In the genomic region with DNA sequence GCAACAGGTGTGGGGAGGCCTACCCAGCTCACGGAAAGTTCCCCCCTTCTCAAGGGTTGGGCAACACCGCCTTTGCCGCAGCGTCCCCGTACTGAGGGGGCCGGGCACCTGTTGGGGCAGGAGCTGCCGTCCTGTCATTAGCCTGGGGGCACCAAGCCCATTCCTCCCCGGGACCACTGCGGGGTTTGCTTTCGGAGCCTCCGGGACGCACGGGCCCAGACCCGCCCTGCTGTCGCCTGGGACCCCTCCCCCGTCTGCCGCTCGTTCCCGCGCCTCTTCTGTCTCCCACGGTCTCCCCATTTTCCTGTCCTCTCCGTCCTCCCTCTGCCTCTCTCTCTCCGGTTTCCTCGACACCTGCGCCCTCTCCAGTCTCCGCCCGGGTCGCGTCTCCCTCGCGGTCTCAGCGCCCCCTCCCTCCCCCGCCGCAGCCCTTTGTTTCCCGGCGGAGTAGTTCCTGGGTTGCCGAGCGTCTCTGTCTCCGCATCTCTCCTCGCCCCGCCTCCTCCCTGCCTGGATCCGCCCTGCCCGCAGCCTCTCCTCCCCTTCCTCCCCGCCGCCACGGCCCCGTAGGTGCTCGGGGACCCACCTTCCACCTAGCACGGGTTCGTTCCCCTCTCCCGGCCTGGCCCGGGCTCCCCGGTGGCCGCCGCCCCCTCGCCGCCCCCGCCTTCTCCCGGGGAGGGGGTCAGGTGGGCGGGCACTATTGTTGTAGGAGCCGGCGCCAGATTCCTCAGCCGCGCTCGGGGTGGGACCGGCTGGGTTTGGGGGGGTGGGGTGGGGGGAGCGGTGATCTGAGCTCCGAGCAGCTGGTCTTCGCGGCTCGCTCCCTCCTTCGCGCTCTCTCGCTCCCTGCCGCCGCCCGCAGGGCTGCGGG, we compare ENCODE assay signal across 8 cellular contexts. TPM values are rescaled to one million over a fixed set of nuclear protein-coding genes. Genes with fewer than 3 reads are reported as not detected.
DNase-seq lines count a peak whose midpoint lies in the region; ATAC-seq and TF ChIP-seq lines count a peak whose summit lies in the region.

A gene (plus strand): TSS at position 540 of the 874 bp plus-strand sequence. CDS start 434 bp downstream, outside the sequence.

- peaks cover 23% of the 10 kb centered on the region for H3K9me1 ChIP-seq in IMR-90 (ENCODE audit: insufficient read depth, low read length)

- peak within 1 kb of the TSS; percentile 42 for H3K27ac Mint-ChIP-seq in activated naive CD4-positive, alpha-beta T cell treated with anti-CD3 and anti-CD28 coated beads, Interleukin-2, amount 10 ng/mL, durations not matched to agents 7 days and 5 days

- peak within 1 kb of the TSS; percentile 77 for H3K23ac ChIP-seq in IMR-90 (ENCODE audit: low read depth, low read length)

- TF ChIP-seq CTCF in IMR-90 (conservative IDR thresholded peaks at IDR 0.05; ENCODE audit: low read depth, low read length) (no peak), parathyroid adenoma (IDR thresholded peaks at IDR 0.05) (no peak), tibial artery (IDR thresholded peaks at IDR 0.05) (no peak)

- no peak within 1 kb of the TSS; the same call in 1 of the 2 replicates for H3K18ac ChIP-seq in IMR-90 (ENCODE audit: low read depth, low read length)

- 0 out of 2 replicates have a peak within 1 kb of the TSS, but pooled peaks have one; percentile 3 for H4K5ac ChIP-seq in IMR-90 (ENCODE audit: low read depth, low read length)

- CTCF ChIA-PET in IMR-90 (lab: Yijun Ruan, JAX), result interaction anchor here (0.5 to 1.0 kb wide), 2 partner anchors 9 to 65 kb away, joined by 3 to 5 read pairs; no protein-coding TSS in a partner anchor
- CTCF ChIA-PET in activated naive CD4-positive, alpha-beta T cell treated with anti-CD3 and anti-CD28 coated beads, Interleukin-2, amount 10 ng/mL, durations not matched to agents 7 days and 5 days (lab: Charles Lee), result interaction anchor here (1.4 to 1.6 kb wide), 2 partner anchors 13 to 86 kb away, joined by 3 to 4 read pairs; a partner anchor contains a TSS

- no peak; the same call in 1 of the 2 replicates for TF ChIP-seq POLR2A in IMR-90 (IDR thresholded peaks at IDR 0.05; ENCODE audit: low read depth, low read length)

- dilution Hi-C loops in IMR-90 (cut with HindIII; ENCODE audit: low sequenced_read_pairs, unreplicated experiment), result no loop called here

- H4K91ac ChIP-seq in IMR-90 (ENCODE audit: insufficient read depth, low read depth, low read length), result peak within 1 kb of the TSS; percentile 86

- H2AK9ac ChIP-seq in IMR-90 (replicated peaks; ENCODE audit: low read depth, low read length, poor library complexity), result peak within 1 kb of the TSS; percentile 96

- peak within 1 kb of the TSS; percentile 85 for H3K4me2 ChIP-seq in IMR-90 (ENCODE audit: low read depth, low read length)
- peak within 1 kb of the TSS; percentile 95 for H3K4me2 ChIP-seq in parathyroid adenoma (ENCODE audit: low read length)

- peak within 1 kb of the TSS; percentile 86 for H3K4me3 Mint-ChIP-seq in activated naive CD4-positive, alpha-beta T cell treated with anti-CD3 and anti-CD28 coated beads, Interleukin-2, amount 10 ng/mL, durations not matched to agents 7 days and 5 days

- H3K9me3 ChIP-seq in IMR-90 (ENCODE audit: control insufficient read depth, insufficient read depth, low read length) (no peaks in the 10 kb centered on the region), SJSA1 (replicated peaks) (no peaks in the 10 kb centered on the region; the same call in 1 of the 2 replicates), parathyroid adenoma (ENCODE audit: control insufficient read depth, low read length) (no peaks in the 10 kb centered on the region), tibial artery (no peaks in the 10 kb centered on the region)

- H3K4ac ChIP-seq in IMR-90 (ENCODE audit: low read depth, low read length), result peak within 1 kb of the TSS; percentile 91

- H3K14ac ChIP-seq in IMR-90 (replicated peaks; ENCODE audit: low read depth, low read length), result peak within 1 kb of the TSS; percentile 55

- H3K56ac ChIP-seq in IMR-90 (ENCODE audit: extremely low read depth, insufficient read depth, low read length), result peak within 1 kb of the TSS; percentile 40

- no peak within 1 kb of the TSS for H2BK5ac ChIP-seq in IMR-90 (ENCODE audit: low read depth, low read length, poor library complexity, severe bottlenecking)

- POLR2A ChIA-PET in IMR-90 (lab: Charles Lee; ENCODE audit: unreplicated experiment), result interaction anchor here (0.8 kb wide), 1 partner anchor 9 kb away, joined by 3 read pairs; no protein-coding TSS in a partner anchor

- H3K27me3 Mint-ChIP-seq in activated naive CD4-positive, alpha-beta T cell treated with anti-CD3 and anti-CD28 coated beads, Interleukin-2, amount 10 ng/mL, durations not matched to agents 7 days and 5 days, result peaks cover 91% of the 10 kb centered on the region

- peak; percentile 77 for DNase-seq in G401 (ENCODE audit: low spot score)
- peak; percentile 43 for DNase-seq in IMR-90
- DNase-seq in SJSA1 (ENCODE audit: low read depth in 1 of 2, low spot score in 2 of 2), result peak; percentile 36 to 73
- peak; percentile 91 for DNase-seq in activated naive CD4-positive, alpha-beta T cell treated with anti-CD3 and anti-CD28 coated beads, Interleukin-2, amount 10 ng/mL, durations not matched to agents 7 days and 5 days
- DNase-seq in Right ventricle myocardium inferior (ENCODE audit: missing footprints), result peak; percentile 82
- DNase-seq in tibial artery, result peak; percentile 76 to 82

- peak within 1 kb of the TSS; percentile 89 for H2AK5ac ChIP-seq in IMR-90 (ENCODE audit: low read depth, low read length)

- peak within 1 kb of the TSS; percentile 55 for H3K27ac ChIP-seq in IMR-90 (ENCODE audit: insufficient read depth, low read length)
- H3K27ac ChIP-seq in SJSA1, result no peak within 1 kb of the TSS
- H3K27ac ChIP-seq in parathyroid adenoma, result no peak within 1 kb of the TSS
- H3K27ac ChIP-seq in tibial artery, result peak within 1 kb of the TSS; percentile 12 to 68

- H3K79me1 ChIP-seq in IMR-90 (ENCODE audit: low read depth in 1 of 2, low read length in 2 of 2), result peaks cover 57 to 88% of the 10 kb centered on the region in 2 experiments

- no peak for TF ChIP-seq RAD21 in IMR-90 (IDR thresholded peaks at IDR 0.05; ENCODE audit: low read length)

- H3K79me2 ChIP-seq in parathyroid adenoma, result no peaks in the 10 kb centered on the region

- peaks cover 2% of the 10 kb centered on the region; the same call in 1 of the 2 replicates for H3K36me3 ChIP-seq in IMR-90 (ENCODE audit: control insufficient read depth, insufficient read depth, low read length)
- no peaks in the 10 kb centered on the region for H3K36me3 ChIP-seq in SJSA1
- no peaks in the 10 kb centered on the region for H3K36me3 ChIP-seq in parathyroid adenoma (ENCODE audit: control insufficient read depth, insufficient read depth, low read length)
- H3K36me3 ChIP-seq in tibial artery, result peaks cover 0 to 1% (median 0%) of the 10 kb centered on the region in 3 donors

- H2BK20ac ChIP-seq in IMR-90 (ENCODE audit: low read depth, low read length), result no peak within 1 kb of the TSS

- peaks cover 44% of the 10 kb centered on the region for H3K4me1 Mint-ChIP-seq in activated naive CD4-positive, alpha-beta T cell treated with anti-CD3 and anti-CD28 coated beads, Interleukin-2, amount 10 ng/mL, durations not matched to agents 7 days and 5 days

- intact Hi-C loops in IMR-90 (cut with micrococcal nuclease) (no loop called here), Right ventricle myocardium inferior (cut with DNase I) (no loop called here), tibial artery (cut with DNase I; ENCODE audit: low total_unique reads) (no loop called here)

- H3K9me3 Mint-ChIP-seq in activated naive CD4-positive, alpha-beta T cell treated with anti-CD3 and anti-CD28 coated beads, Interleukin-2, amount 10 ng/mL, durations not matched to agents 7 days and 5 days, result no peaks in the 10 kb centered on the region

- WGBS in IMR-90 (ENCODE audit: extremely low coverage in 2 of 2, insufficient read length in 1 of 2), 2 experiments, result 0% methylated on average over 12 of the region's 78 CpGs; no CpG with 5 or more reads in 1 of the 2 experiments

- ATAC-seq in IMR-90 (ENCODE audit: low read depth) (peak; percentile 42), Right ventricle myocardium inferior (peak; percentile 20), HG02938 (IDR thresholded peaks at IDR 0.05; ENCODE audit: unreplicated experiment) (no peak)

- in situ Hi-C loops in G401 (cut with HindIII; ENCODE audit: low sequenced_read_pairs), result no loop called here
- in situ Hi-C loops in IMR-90 (cut with MboI; ENCODE audit: low sequenced_read_pairs), result no loop called here

- H3K36me3 Mint-ChIP-seq in activated naive CD4-positive, alpha-beta T cell treated with anti-CD3 and anti-CD28 coated beads, Interleukin-2, amount 10 ng/mL, durations not matched to agents 7 days and 5 days, result no peaks in the 10 kb centered on the region

- H4K8ac ChIP-seq in IMR-90 (ENCODE audit: low read depth in 2 of 2, low read length in 2 of 2), result peak within 1 kb of the TSS; percentile 71 to 82; a peak in 3 of 4 replicates

- no peak within 1 kb of the TSS for H2BK15ac ChIP-seq in IMR-90 (ENCODE audit: low read depth, low read length)

- H4K20me1 ChIP-seq in IMR-90 (ENCODE audit: insufficient read depth, low read length), result peaks cover 12% of the 10 kb centered on the region

- peak within 1 kb of the TSS; percentile 95 for H2AFZ ChIP-seq in IMR-90 (replicated peaks; ENCODE audit: low read length, poor library complexity)
- peak within 1 kb of the TSS; percentile 93 for H2AFZ ChIP-seq in parathyroid adenoma

- BruUV-seq in IMR-90 (replicated peaks; lab: Mats Ljungman, UMichigan), result no TSS peak

- peak within 1 kb of the TSS; percentile 33; the same call in 1 of the 2 replicates for H2BK120ac ChIP-seq in IMR-90 (ENCODE audit: low read depth, low read length)

- no peaks in the 10 kb centered on the region for H3K27me3 ChIP-seq in IMR-90 (ENCODE audit: control insufficient read depth, insufficient read depth, low read length)
- no peaks in the 10 kb centered on the region for H3K27me3 ChIP-seq in SJSA1 (replicated peaks)
- no peaks in the 10 kb centered on the region for H3K27me3 ChIP-seq in parathyroid adenoma (ENCODE audit: control insufficient read depth, insufficient read depth, low read length)
- H3K27me3 ChIP-seq in tibial artery, result no peaks in the 10 kb centered on the region

- H3K9ac ChIP-seq in IMR-90 (ENCODE audit: low read depth, low read length) (peak within 1 kb of the TSS; percentile 77), parathyroid adenoma (no peak within 1 kb of the TSS)

- H3K4me1 ChIP-seq in IMR-90 (ENCODE audit: control insufficient read depth, insufficient read depth, low read length) (peaks cover 20% of the 10 kb centered on the region), SJSA1 (replicated peaks) (peaks cover 20% of the 10 kb centered on the region), parathyroid adenoma (peaks cover 19% of the 10 kb centered on the region), tibial artery (peaks cover 0 to 36% (median 29%) of the 10 kb centered on the region in 4 donors)

- peak within 1 kb of the TSS; percentile 83 for H3K4me3 ChIP-seq in IMR-90 (ENCODE audit: insufficient read depth, low read depth, low read length)
- peak within 1 kb of the TSS; percentile 49 for H3K4me3 ChIP-seq in SJSA1
- H3K4me3 ChIP-seq in parathyroid adenoma (ENCODE audit: low read depth, low read length), result peak within 1 kb of the TSS; percentile 61
- peak within 1 kb of the TSS; percentile 55 to 76 for H3K4me3 ChIP-seq in tibial artery

RNA-seq across cellular contexts. Expression of the gene that starts here (rescaled TPM):
- 2.9 and 17.2 TPM in 2 replicates for total RNA-seq in G401 (2014; rRNA removed; shearing (Covaris generic))
- total RNA-seq in IMR-90 (2012; rRNA removed), result 15.3 and 18.1 TPM in 2 replicates
- 45.1 and 45.2 TPM in 2 replicates for polyA plus RNA-seq in IMR-90 (2012; rRNA removed)
- polyA plus RNA-seq in IMR-90 (2012; cell fraction: cytosol; rRNA removed), result 24.5 and 40.0 TPM in 2 replicates
- 227 and 302 TPM in 2 replicates for polyA plus RNA-seq in IMR-90 (2012; cell fraction: nucleus; rRNA removed; ENCODE audit: low replicate concordance)
- total RNA-seq in SJSA1 (2014; rRNA removed; shearing (Covaris generic)), result 8.9 and 20.9 TPM in 2 replicates
- total RNA-seq in Right ventricle myocardium inferior, result 6.0 TPM

Comparison
In these comparisons a context has a peak if more than half of its experiments do, and no peak if none do; other contexts are left out.
1. H3K27ac ChIP-seq: peak in IMR-90 (single experiment) and tibial artery (2 of 2); none in SJSA1 (single experiment) and parathyroid adenoma (single experiment).
2. Peak in every context shown above with its lines, with median percentiles within 50 percentile points of each other: DNase-seq and H3K4me3 ChIP-seq.